12 cellular contexts compared by ENCODE assay signal in genomic region chr3:196778755-196779154, GRCh38. TPM values are rescaled to one million over a fixed set of nuclear protein-coding genes. Genes with fewer than 3 reads are reported as not detected.
DNase-seq lines count a peak whose midpoint lies in the region; ATAC-seq and TF ChIP-seq lines count a peak whose summit lies in the region.
"Had no signal": no experiment of that assay in that cellular context is flagged by ENCODE, and none has a peak within 500 bp of the region (broad histone marks: within the 10 kb centered on the region; RNA-seq: fewer than 3 reads in every experiment).

No MANE protein-coding gene starts in this region.

- DNase-seq in GM23338 (ENCODE audit: low spot score) = no peak
- no peak for DNase-seq in adrenal gland
- peak; percentile 89 to 93 for DNase-seq in foreskin keratinocyte
- DNase-seq in skeletal muscle cell (ENCODE audit: low read depth) = peak; percentile 30
- DNase-seq in Kasumi-1 (lab: John Stamatoyannopoulos, UW) = no peak
- DNase-seq in globus pallidus (ENCODE audit: low spot score) = no peak
- no peak for DNase-seq in NCI-H2107 (lab: John Stamatoyannopoulos, UW)
- DNase-seq: activated T-cell treated with anti-CD3 and anti-CD28 coated beads, Interleukin-2, amount 50 U/mL, for 24 hours; GDM1; NCI-H1930; OCI-M1 had no signal

- no peak overlapping the region for H3K4me2 ChIP-seq in GM23338

- peaks cover 26% of the 10 kb centered on the region for H4K20me1 ChIP-seq in GM23338 (replicated peaks; ENCODE audit: insufficient read depth)

- peaks cover 3% of the 10 kb centered on the region for H3K27me3 Mint-ChIP-seq in GM23338 (ENCODE audit: insufficient read depth, low read depth, poor library complexity)
- H3K27me3 Mint-ChIP-seq: activated T-cell treated with anti-CD3 and anti-CD28 coated beads, Interleukin-2, amount 50 U/mL, for 24 hours had no signal

- 49 to 63% (median 51%) methylated on average over 4 of the region's 4 CpGs for WGBS in adrenal gland, 4 donors

- H3K9me2 ChIP-seq in GM23338 (ENCODE audit: insufficient read depth) = no peaks in the 10 kb centered on the region

- H3K79me2 ChIP-seq in GM23338 (replicated peaks; ENCODE audit: insufficient read depth) = peaks cover 100% of the 10 kb centered on the region

- TF ChIP-seq POLR2A in adrenal gland (IDR thresholded peaks at IDR 0.05) = no peak

- H3K27me3 ChIP-seq in GM23338 (ENCODE audit: insufficient read depth) (no peaks in the 10 kb centered on the region), adrenal gland (no peaks in the 10 kb centered on the region), foreskin keratinocyte (no peaks in the 10 kb centered on the region)

- H3K4me1 ChIP-seq in GM23338 (ENCODE audit: insufficient read depth) = peaks cover 8% of the 10 kb centered on the region; the same call in 1 of the 2 replicates
- peaks cover 22 to 32% of the 10 kb centered on the region in 2 donors for H3K4me1 ChIP-seq in adrenal gland (replicated peaks in 1 of 2)
- H3K4me1 ChIP-seq in foreskin keratinocyte = peaks cover 34% of the 10 kb centered on the region

- no peak overlapping the region for H2AFZ ChIP-seq in GM23338

- H3K27ac ChIP-seq in GM23338 (ENCODE audit: low read depth) (no peak overlapping the region), adrenal gland (peak overlapping the region in 3 of 5 donors; percentile 19 to 73 (median 50)), foreskin keratinocyte (peak overlapping the region; percentile 43)

- peaks cover 56% of the 10 kb centered on the region for H3K36me3 Mint-ChIP-seq in GM23338 (ENCODE audit: low read depth)

- intact Hi-C loops in adrenal gland (cut with DNase I) = no loop called here

- 0 out of 2 replicates have a peak overlapping the region, but pooled peaks have one; percentile 2 for H3K27ac Mint-ChIP-seq in GM23338
- H3K27ac Mint-ChIP-seq: activated T-cell treated with anti-CD3 and anti-CD28 coated beads, Interleukin-2, amount 50 U/mL, for 24 hours had no signal

- H3K4me3 Mint-ChIP-seq in GM23338 = no peak overlapping the region
- H3K4me3 Mint-ChIP-seq: activated T-cell treated with anti-CD3 and anti-CD28 coated beads, Interleukin-2, amount 50 U/mL, for 24 hours had no signal

- ATAC-seq in GM23338 (no peak), foreskin keratinocyte (peak; percentile 66), HG03159 (IDR thresholded peaks at IDR 0.05; ENCODE audit: unreplicated experiment) (no peak)

- TF ChIP-seq CTCF in GM23338 (conservative IDR thresholded peaks at IDR 0.05; ENCODE audit: low read depth in 2 of 2) = no peak
- TF ChIP-seq CTCF in adrenal gland (IDR thresholded peaks at IDR 0.05) = no peak
- TF ChIP-seq CTCF in foreskin keratinocyte (conservative IDR thresholded peaks at IDR 0.05) = no peak

- H3K4me3 ChIP-seq in GM23338 (no peak overlapping the region), adrenal gland (no peak overlapping the region), skeletal muscle cell (ENCODE audit: low read depth, low read length) (no peak overlapping the region)

- no peaks in the 10 kb centered on the region for H3F3A ChIP-seq in GM23338 (replicated peaks; ENCODE audit: low read depth)

- H3K36me3 ChIP-seq in GM23338 (ENCODE audit: insufficient read depth) (peaks cover 14% of the 10 kb centered on the region; the same call in 1 of the 2 replicates), adrenal gland (replicated peaks in 1 of 2) (no peaks in the 10 kb centered on the region)

- no peaks in the 10 kb centered on the region for H3K9me3 ChIP-seq in adrenal gland (replicated peaks in 1 of 3)

- peaks cover 10% of the 10 kb centered on the region; the same call in 2 of the 3 replicates for H3K4me1 Mint-ChIP-seq in GM23338

- peaks cover 17% of the 10 kb centered on the region for H3K9me3 Mint-ChIP-seq in GM23338

TF ChIP-seq in GM23338, 12 proteins besides CTCF, POLR2A, EP300 and RAD21:
- TF ChIP-seq ZNF331 (CRISPR knock-in tag; IDR thresholded peaks at IDR 0.05; ENCODE audit: low read depth) = no peak
- no peak for TF ChIP-seq EZH2phosphoT487 (IDR thresholded peaks at IDR 0.05; ENCODE audit: unreplicated experiment)
- TF ChIP-seq POLR2AphosphoS5 (IDR thresholded peaks at IDR 0.05; ENCODE audit: low read depth) = no peak
- no peak for TF ChIP-seq EZH2 (IDR thresholded peaks at IDR 0.05; ENCODE audit: low read depth, unreplicated experiment)

RNA-seq across cellular contexts. Expression of gene PAK2, which starts 39.1 kb away (rescaled TPM):
- total RNA-seq in GM23338 (2014; rRNA removed; shearing (Covaris generic)) = 49.4 and 56.0 TPM in 2 replicates
- polyA plus RNA-seq in GM23338 (2016; fragmentation: Nextera tagmentation; extraction: Ambion mirVana) (24.3 and 25.5 TPM in 2 replicates), adrenal gland (10 to 100 TPM; 15.3 to 43.5 (median 16.3) TPM), foreskin keratinocyte (16.4 and 21.3 TPM in 2 replicates)
- total RNA-seq in adrenal gland (10 to 100 TPM; 22.1 to 62.0 (median 53.5) TPM), foreskin keratinocyte (62.3 and 63.3 TPM in 2 replicates)

Comparison
In these comparisons a context has a peak if more than half of its experiments do, and no peak if none do; other contexts are left out.
1. DNase-seq: peak in foreskin keratinocyte (2 of 2) and skeletal muscle cell (single experiment); none in GM23338 (single experiment), adrenal gland (0 of 7), Kasumi-1 (0 of 2), globus pallidus (single experiment) and NCI-H2107 (single experiment).